In genomic region chr11:66694732-66695207, GRCh38 we compare ENCODE assay signal across 8 cellular contexts. TPM values are rescaled to one million over a fixed set of nuclear protein-coding genes. Genes with fewer than 3 reads are reported as not detected.
DNase-seq lines count a peak whose midpoint lies in the region; ATAC-seq and TF ChIP-seq lines count a peak whose summit lies in the region.

No MANE protein-coding gene starts in this region.

- peak; percentile 96 for TF ChIP-seq CTCF in HL-60 (IDR thresholded peaks at IDR 0.05; ENCODE audit: insufficient read depth, low read length)
- TF ChIP-seq CTCF in coronary artery (IDR thresholded peaks at IDR 0.05) = peak; percentile 91
- peak; percentile 83 to 89 for TF ChIP-seq CTCF in left lung (IDR thresholded peaks at IDR 0.05)

- H3K4me3 Mint-ChIP-seq in activated CD4-positive, alpha-beta T cell treated with anti-CD3 and anti-CD28 coated beads, Interleukin-2, amount 10 ng/mL, durations not matched to agents 24 days and 14 days = no peak overlapping the region

- no peaks in the 10 kb centered on the region for H3K4me1 Mint-ChIP-seq in activated CD4-positive, alpha-beta T cell treated with anti-CD3 and anti-CD28 coated beads, Interleukin-2, amount 10 ng/mL, durations not matched to agents 24 days and 14 days

- ATAC-seq in left lung = peak; percentile 99
- no peak for ATAC-seq in HG03097 (IDR thresholded peaks at IDR 0.05; ENCODE audit: low FRiP score, unreplicated experiment)

- H3K27me3 Mint-ChIP-seq in activated CD4-positive, alpha-beta T cell treated with anti-CD3 and anti-CD28 coated beads, Interleukin-2, amount 10 ng/mL, durations not matched to agents 24 days and 14 days = no peaks in the 10 kb centered on the region

- H3K4me1 ChIP-seq in left lung = peaks cover 0 to 3% of the 10 kb centered on the region in 2 donors

- H3K36me3 ChIP-seq in left lung = no peaks in the 10 kb centered on the region

- H3K27me3 ChIP-seq in HL-60 (ENCODE audit: insufficient read depth, poor library complexity, severe bottlenecking) (no peaks in the 10 kb centered on the region), left lung (no peaks in the 10 kb centered on the region)

- no peaks in the 10 kb centered on the region for H3K9me3 ChIP-seq in left lung

- H3K36me3 Mint-ChIP-seq in activated CD4-positive, alpha-beta T cell treated with anti-CD3 and anti-CD28 coated beads, Interleukin-2, amount 10 ng/mL, durations not matched to agents 24 days and 14 days (ENCODE audit: low read depth) = no peaks in the 10 kb centered on the region

- no peaks in the 10 kb centered on the region for H3K9me3 Mint-ChIP-seq in activated CD4-positive, alpha-beta T cell treated with anti-CD3 and anti-CD28 coated beads, Interleukin-2, amount 10 ng/mL, durations not matched to agents 24 days and 14 days

- no peak overlapping the region for H3K4me3 ChIP-seq in HL-60 (replicated peaks; ENCODE audit: insufficient read depth, low read length)
- no peak overlapping the region for H3K4me3 ChIP-seq in coronary artery
- H3K4me3 ChIP-seq in left lung = no peak overlapping the region

- no peak overlapping the region for H3K27ac Mint-ChIP-seq in activated CD4-positive, alpha-beta T cell treated with anti-CD3 and anti-CD28 coated beads, Interleukin-2, amount 10 ng/mL, durations not matched to agents 24 days and 14 days

- DNase-seq in DMS153 (lab: John Stamatoyannopoulos, UW) (peak; percentile 90), HL-60 (ENCODE audit: low read depth in 1 of 2, low spot score in 1 of 2) (peak; percentile 69 to 86), NCI-H748 treated with DMSO at 0.1 percent for 48 hours (lab: John Stamatoyannopoulos, UW) (peak; percentile 77), coronary artery (ENCODE audit: low spot score) (peak; percentile 81), left lung (peak; percentile 87 to 89)
- DNase-seq in activated CD4-positive, alpha-beta T cell treated with anti-CD3 and anti-CD28 coated beads, Interleukin-2, amount 10 ng/mL, durations not matched to agents 24 days and 14 days = peak; percentile 95
- DNase-seq in stimulated activated CD4-positive, alpha-beta T cell treated with anti-CD3 and anti-CD28 coated beads, TNF-alpha, amount 100 ng/mL, for 1 hour (ENCODE audit: low read depth in 3 of 3, low spot score in 1 of 3) = peak; percentile 61 to 77 (median 61)

- intact Hi-C loops in activated CD4-positive, alpha-beta T cell treated with anti-CD3 and anti-CD28 coated beads, Interleukin-2, amount 10 ng/mL, durations not matched to agents 24 days and 14 days (cut with micrococcal nuclease) = loop anchor here (1.0 to 5.0 kb wide), 2 partner anchors 140 to 188 kb away; no protein-coding TSS in a partner anchor
- intact Hi-C loops in left lung (cut with DNase I) = loop anchor here in 1 of 2 donors (5.0 kb wide), 1 partner anchor 138 kb away; no protein-coding TSS in a partner anchor

- H3K27ac ChIP-seq in HL-60 (replicated peaks) (no peak overlapping the region), coronary artery (no peak overlapping the region), left lung (no peak overlapping the region)

RNA-seq across cellular contexts. Expression of gene RBM4B, which starts 17.1 kb away (rescaled TPM):
- total RNA-seq in activated CD4-positive, alpha-beta T cell treated with anti-CD3 and anti-CD28 coated beads, Interleukin-2, amount 10 ng/mL, durations not matched to agents 24 days and 14 days = 15.6 and 16.0 TPM in 2 replicates
- total RNA-seq in left lung = 10 to 100 TPM; 15.8 to 16.1 TPM

RNA-seq across cellular contexts. Expression of gene SPTBN2, which starts 34.2 kb away (rescaled TPM):
- total RNA-seq in activated CD4-positive, alpha-beta T cell treated with anti-CD3 and anti-CD28 coated beads, Interleukin-2, amount 10 ng/mL, durations not matched to agents 24 days and 14 days = 0.88 and 1.6 TPM in 2 replicates
- total RNA-seq in left lung = 10 to 100 TPM in 1 of 2 donors, 1 to 10 TPM in 1; 8.7 to 26.4 TPM

RNA-seq across cellular contexts. Expression of gene RBM4, which starts 56.3 kb away (rescaled TPM):
- total RNA-seq in activated CD4-positive, alpha-beta T cell treated with anti-CD3 and anti-CD28 coated beads, Interleukin-2, amount 10 ng/mL, durations not matched to agents 24 days and 14 days = 109 and 133 TPM in 2 replicates
- 100 to 1,000 TPM; 100 to 103 TPM for total RNA-seq in left lung
